In genomic region chrX:108270739-108271396, GRCh38 we compare ENCODE assay signal across 11 cellular contexts.
DNase-seq lines count a peak whose midpoint lies in the region; ATAC-seq and TF ChIP-seq lines count a peak whose summit lies in the region.
"Had no signal": no experiment of that assay in that cellular context is flagged by ENCODE, and none has a peak within 500 bp of the region (broad histone marks: within the 10 kb centered on the region; RNA-seq: fewer than 3 reads in every experiment).

No MANE protein-coding gene starts in this region.

- H3K27me3 Mint-ChIP-seq in Calu3 (ENCODE audit: unreplicated experiment): no peaks in the 10 kb centered on the region

- CTCF ChIA-PET in RWPE1 (lab: Yijun Ruan, JAX): interaction anchor here (0.6 kb wide), 1 partner anchor 1227 kb away, joined by 5 read pairs; no protein-coding TSS in a partner anchor
- CTCF ChIA-PET in Calu3 (lab: Charles Lee): no interaction called here

- no peak overlapping the region for H3K9ac ChIP-seq in DND-41 (ENCODE audit: low read depth, low read length)

- DNase-seq in DND-41 (peak; percentile 1), RWPE1 (ENCODE audit: low spot score) (no peak), islet precursor cell (peak; percentile 51), BE2C (no peak), Calu3 (no peak), posterior cingulate gyrus (no peak)
- DNase-seq: CD4-positive, alpha-beta T cell; NCI-H1436 treated with DMSO at 0.1 percent for 48 hours had no signal

- H3K4me1 ChIP-seq in DND-41 (ENCODE audit: insufficient read depth, low read length) (no peaks in the 10 kb centered on the region), BE2C (no peaks in the 10 kb centered on the region)

- no peaks in the 10 kb centered on the region for H3K9me3 Mint-ChIP-seq in Calu3 (ENCODE audit: low read depth, unreplicated experiment)
- H3K9me3 Mint-ChIP-seq: activated T-helper 17 cell treated with anti-CD3 and anti-CD28 coated beads, Interleukin-2, amount 50 U/mL, for 72 hours; CD4-positive, alpha-beta T cell had no signal

- H3K27me3 ChIP-seq in DND-41 (ENCODE audit: insufficient read depth, low read length, poor library complexity) (no peaks in the 10 kb centered on the region), BE2C (no peaks in the 10 kb centered on the region)

- H3K36me3 Mint-ChIP-seq in Calu3 (ENCODE audit: insufficient read depth, unreplicated experiment): no peaks in the 10 kb centered on the region

- H3K27ac ChIP-seq in DND-41 (ENCODE audit: low read length) (no peak overlapping the region), RWPE1 (peak overlapping the region; percentile 66)

- H3K4me1 Mint-ChIP-seq in Calu3 (ENCODE audit: low read depth, unreplicated experiment): peaks cover 20% of the 10 kb centered on the region
- H3K4me1 Mint-ChIP-seq: activated T-helper 17 cell treated with anti-CD3 and anti-CD28 coated beads, Interleukin-2, amount 50 U/mL, for 72 hours had no signal

- TF ChIP-seq CTCF in DND-41 (IDR thresholded peaks at IDR 0.05; ENCODE audit: borderline replicate concordance, extremely low read depth, low read length, poor library complexity, severe bottlenecking) (no peak), RWPE1 (conservative IDR thresholded peaks at IDR 0.05; ENCODE audit: low read depth) (no peak), BE2C (IDR thresholded peaks at IDR 0.05; ENCODE audit: low read depth, low read length) (no peak), Calu3 (IDR thresholded peaks at IDR 0.05; ENCODE audit: unreplicated experiment) (no peak)

- BruUV-seq in Calu3 (replicated peaks; lab: Mats Ljungman, UMichigan): no TSS peak

- intact Hi-C loops in Calu3 (cut with micrococcal nuclease; ENCODE audit: unreplicated experiment): no loop called here
- intact Hi-C loops in posterior cingulate gyrus (cut with DNase I): no loop called here

- POLR2A ChIA-PET in RWPE1 (lab: Yijun Ruan, JAX; ENCODE audit: low non-redundant PET): no interaction called here

- H3K27ac Mint-ChIP-seq in Calu3 (ENCODE audit: unreplicated experiment): no peak overlapping the region
- H3K27ac Mint-ChIP-seq: activated T-helper 17 cell treated with anti-CD3 and anti-CD28 coated beads, Interleukin-2, amount 50 U/mL, for 72 hours; CD4-positive, alpha-beta T cell had no signal

- H3K9me3 ChIP-seq in DND-41 (ENCODE audit: insufficient read depth, low read length, severe bottlenecking): no peaks in the 10 kb centered on the region
- no peaks in the 10 kb centered on the region for H3K9me3 ChIP-seq in BE2C

- no peak overlapping the region for H3K4me3 Mint-ChIP-seq in Calu3 (ENCODE audit: low read depth, unreplicated experiment)
- H3K4me3 Mint-ChIP-seq: activated T-helper 17 cell treated with anti-CD3 and anti-CD28 coated beads, Interleukin-2, amount 50 U/mL, for 72 hours; CD4-positive, alpha-beta T cell had no signal

- no peak overlapping the region for H2AFZ ChIP-seq in DND-41 (ENCODE audit: low read depth, low read length)

- H3K4me3 ChIP-seq in DND-41 (ENCODE audit: low read depth in 1 of 2, low read length in 2 of 2) (no peak overlapping the region), BE2C (ENCODE audit: low read depth, low read length) (no peak overlapping the region)

- H3K79me2 ChIP-seq in DND-41 (ENCODE audit: insufficient read depth, low read length): no peaks in the 10 kb centered on the region

- no peaks in the 10 kb centered on the region for H3K36me3 ChIP-seq in DND-41 (ENCODE audit: insufficient read depth, low read length)
- H3K36me3 ChIP-seq in BE2C: no peaks in the 10 kb centered on the region

- H3K4me2 ChIP-seq in DND-41 (ENCODE audit: insufficient read depth, low read length): no peak overlapping the region

- ATAC-seq in DND-41 (ENCODE audit: insufficient read depth, low read depth): 0 out of 3 replicates have a peak, but pooled peaks have one; percentile 37
- ATAC-seq in HG03175 (IDR thresholded peaks at IDR 0.05; ENCODE audit: unreplicated experiment): peak; percentile 55
- no peak for ATAC-seq in HG02798 (IDR thresholded peaks at IDR 0.05; ENCODE audit: poor library complexity, unreplicated experiment)
- ATAC-seq: activated T-helper 17 cell treated with anti-CD3 and anti-CD28 coated beads, Interleukin-2, amount 50 U/mL, for 72 hours had no signal

- H4K20me1 ChIP-seq in DND-41 (ENCODE audit: insufficient read depth, low read length): no peaks in the 10 kb centered on the region

Comparison
In these comparisons a context has a peak if more than half of its experiments do, and no peak if none do; other contexts are left out.
1. DNase-seq: peak in DND-41 (single experiment) and islet precursor cell (single experiment); none in RWPE1 (single experiment), BE2C (single experiment), Calu3 (single experiment) and posterior cingulate gyrus (0 of 10).